ENCODE assay signal across 8 cellular contexts in the genomic region with DNA sequence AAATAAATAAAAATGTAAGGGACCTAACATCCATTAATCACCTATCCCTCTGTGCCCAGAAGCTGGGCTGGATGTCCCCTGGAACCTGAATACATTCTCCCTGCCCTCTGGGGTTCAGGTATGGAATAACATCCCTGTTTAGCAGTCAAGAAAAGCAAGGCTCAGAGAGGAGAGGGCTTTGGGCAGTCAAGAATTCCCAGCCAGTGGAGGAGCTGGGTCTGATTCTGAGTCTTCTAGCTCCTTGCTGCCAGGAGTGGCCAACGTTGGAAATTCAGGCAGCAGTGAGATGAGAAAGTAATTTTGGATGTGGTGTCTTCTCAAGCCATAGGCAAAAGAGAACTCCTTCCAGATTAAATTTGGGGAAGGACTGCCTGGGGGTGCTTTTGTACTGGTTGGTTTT. TPM values are rescaled to one million over a fixed set of nuclear protein-coding genes. Genes with fewer than 3 reads are reported as not detected.
DNase-seq lines count a peak whose midpoint lies in the region; ATAC-seq and TF ChIP-seq lines count a peak whose summit lies in the region.

No MANE protein-coding gene starts in this region.

- H3K36me3 Mint-ChIP-seq in endodermal cell (ENCODE audit: low read depth) = no peaks in the 10 kb centered on the region

- peaks cover 24% of the 10 kb centered on the region for H3K4me1 Mint-ChIP-seq in endodermal cell

- no peak overlapping the region for H3K4me3 ChIP-seq in endodermal cell (ENCODE audit: low read length)

- no peak overlapping the region for H3K4me3 Mint-ChIP-seq in endodermal cell

- H3K9me3 Mint-ChIP-seq in endodermal cell = no peaks in the 10 kb centered on the region

- peaks cover 43% of the 10 kb centered on the region for H3K27me3 ChIP-seq in endodermal cell (ENCODE audit: control insufficient read depth, insufficient read depth, low read length, poor library complexity, severe bottlenecking)

- no peaks in the 10 kb centered on the region for H3K36me3 ChIP-seq in endodermal cell (ENCODE audit: control insufficient read depth, insufficient read depth, low read length)

- DNase-seq in NCI-H1694 (lab: John Stamatoyannopoulos, UW) (peak; percentile 27), NCI-H1694 treated with DMSO at 0.1 percent for 48 hours (lab: John Stamatoyannopoulos, UW) (no peak), NCI-H226 (peak; percentile 60), endodermal cell (peak; percentile 91), renal cortical epithelial cell (ENCODE audit: low read depth) (peak; percentile 23)
- DNase-seq in activated CD8-positive, alpha-beta memory T cell treated with anti-CD3 and anti-CD28 coated beads for 24 hours = no peak

- no peaks in the 10 kb centered on the region for H3K4me1 ChIP-seq in endodermal cell (ENCODE audit: control insufficient read depth, insufficient read depth, low read length)

- peaks cover 53% of the 10 kb centered on the region for H3K27me3 Mint-ChIP-seq in endodermal cell (ENCODE audit: insufficient read depth)

- TF ChIP-seq CTCF in endodermal cell (conservative IDR thresholded peaks at IDR 0.05) = peak; percentile 74

- no peak overlapping the region for H3K27ac Mint-ChIP-seq in endodermal cell

- H3K9ac ChIP-seq in endodermal cell (ENCODE audit: extremely low read depth, low read length, poor library complexity, severe bottlenecking) = no peak overlapping the region

- WGBS in endodermal cell (ENCODE audit: insufficient coverage in 1 of 2, insufficient read length in 1 of 2), 2 experiments = 0% methylated on average over 1 of the region's 1 CpG

- ATAC-seq in GM19035 (IDR thresholded peaks at IDR 0.05; ENCODE audit: unreplicated experiment) (no peak), HG02678 (IDR thresholded peaks at IDR 0.05; ENCODE audit: unreplicated experiment) (no peak)

- H3K9me3 ChIP-seq in endodermal cell (ENCODE audit: control insufficient read depth, low read length) = peaks cover 9% of the 10 kb centered on the region

- H3K27ac ChIP-seq in endodermal cell (ENCODE audit: low read depth, low read length) = no peak overlapping the region

RNA-seq across cellular contexts. Expression of gene ZNFX1, which starts 42.6 kb away (rescaled TPM):
- 1 to 10 TPM; 8.1 to 8.9 TPM for total RNA-seq in endodermal cell
- polyA plus RNA-seq in endodermal cell (2013, experiment 1 of 2) = 6.7 TPM
- polyA plus RNA-seq in endodermal cell (2013, experiment 2 of 2) = 6.1 TPM
- total RNA-seq in renal cortical epithelial cell = 51.9 and 89.2 TPM in 2 replicates

Comparison
In these comparisons a context has a peak if more than half of its experiments do, and no peak if none do; other contexts are left out.
1. DNase-seq: peak in NCI-H1694 (single experiment), NCI-H226 (single experiment), endodermal cell (single experiment) and renal cortical epithelial cell (single experiment); none in NCI-H1694 treated with DMSO at 0.1 percent for 48 hours (single experiment) and activated CD8-positive, alpha-beta memory T cell treated with anti-CD3 and anti-CD28 coated beads for 24 hours (single experiment).